ENCODE assay signal across 23 cellular contexts in the genomic region with DNA sequence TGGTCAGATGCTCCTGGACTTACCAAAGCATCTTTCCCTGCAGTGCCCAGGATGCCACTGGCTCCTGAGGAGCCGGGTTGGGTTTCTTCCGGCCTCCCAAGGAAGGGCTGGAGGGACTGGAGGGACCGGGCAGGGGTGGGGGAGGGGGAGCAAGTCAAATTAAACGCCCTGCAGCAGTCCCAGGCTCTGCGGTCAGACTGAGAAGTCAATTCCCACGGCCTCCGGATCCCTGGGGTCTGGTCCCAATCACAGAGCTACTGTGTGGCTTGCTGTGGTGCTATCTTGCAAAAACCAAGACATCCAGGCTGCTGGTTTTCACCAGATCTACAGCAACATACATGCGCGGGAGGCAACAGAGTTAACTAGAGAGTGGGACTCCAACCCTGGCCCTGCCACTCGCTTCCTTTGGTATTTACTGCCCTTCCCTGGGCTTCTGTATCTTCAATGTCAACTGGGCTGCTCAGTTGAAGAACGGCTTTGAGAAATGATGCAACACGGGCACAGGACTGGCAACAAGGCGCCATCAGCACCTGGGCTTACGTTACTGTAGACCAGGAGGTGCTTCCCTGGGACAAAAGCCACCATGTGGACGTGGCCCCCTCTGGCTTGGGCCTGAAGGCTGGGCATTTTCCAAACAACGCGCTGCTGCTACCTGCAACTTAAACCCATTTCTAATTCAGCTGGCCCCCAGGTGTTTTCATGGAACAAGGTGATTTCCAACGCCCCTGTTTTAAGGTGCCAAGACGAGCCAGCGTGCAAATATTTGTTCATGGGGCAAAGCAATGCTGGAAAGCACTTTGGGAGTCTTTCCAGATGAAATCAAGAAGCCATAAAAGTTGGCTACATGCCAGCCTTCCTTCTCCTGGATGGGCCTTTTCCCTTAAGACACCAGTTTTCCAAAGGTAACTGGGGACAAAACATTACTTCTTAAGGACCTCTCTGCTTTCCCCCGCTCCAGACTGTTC. TPM values are rescaled to one million over a fixed set of nuclear protein-coding genes. Genes with fewer than 3 reads are reported as not detected.
A peak's percentile ranks its signal among the peaks of the same experiment; 100 is the strongest.
DNase-seq lines count a peak whose midpoint lies in the region; ATAC-seq, FAIRE-seq and TF ChIP-seq lines count a peak whose summit lies in the region.
"Had no signal": no experiment of that assay in that cellular context is flagged by ENCODE, and none has a peak within 500 bp of the region (broad histone marks: within the 10 kb centered on the region; RNA-seq: fewer than 3 reads in every experiment).

No MANE protein-coding gene starts in this region.

- H3K9ac ChIP-seq in GM12878 (ENCODE audit: control insufficient read depth, insufficient read depth, low read length), result no peak overlapping the region

- peak overlapping the region; percentile 70 for H3K27ac Mint-ChIP-seq in activated naive CD4-positive, alpha-beta T cell treated with anti-CD3 and anti-CD28 coated beads, Interleukin-2, amount 50 U/mL, for 24 hours
- H3K27ac Mint-ChIP-seq in activated naive CD4-positive, alpha-beta T cell treated with anti-CD3 and anti-CD28 coated beads, Interleukin-2, amount 50 U/mL, for 72 hours, result no peak overlapping the region

- H3K27ac ChIP-seq in HEK293 (ENCODE audit: extremely low read depth, low read depth, low read length) (no peak overlapping the region), GM12878 (ENCODE audit: control insufficient read depth, insufficient read depth) (no peak overlapping the region), pancreas (no peak overlapping the region), spleen (no peak overlapping the region)
- H3K27ac ChIP-seq: neutrophil, SK-N-MC, upper lobe of left lung had no signal

- no peak overlapping the region for H3K4me2 ChIP-seq in GM12878 (ENCODE audit: control insufficient read depth, insufficient read depth)

- TF ChIP-seq CTCF in HEK293 (tag by site-specific recombination; IDR thresholded peaks at IDR 0.05) (no peak), GM12878 (IDR thresholded peaks at IDR 0.05 in 2 of 3, conservative IDR thresholded peaks at IDR 0.05 in 1 of 3; ENCODE audit: control insufficient read depth in 2 of 3, extremely low read depth in 1 of 3, insufficient read depth in 1 of 3, low read depth in 3 of 3, low read length in 3 of 3) (no peak), pancreas (IDR thresholded peaks at IDR 0.05) (no peak), spleen (IDR thresholded peaks at IDR 0.05 in 8 of 11, conservative IDR thresholded peaks at IDR 0.05 in 3 of 11) (no peak)

- H3K4me1 Mint-ChIP-seq in activated naive CD4-positive, alpha-beta T cell treated with anti-CD3 and anti-CD28 coated beads, Interleukin-2, amount 50 U/mL, for 24 hours, result peaks cover 30% of the 10 kb centered on the region

- 90% methylated on average over 21 of the region's 21 CpGs for WGBS in GM12878 (ENCODE audit: insufficient coverage, insufficient replicate concordance, low lambda C conversion rate, missing lambda C conversion rate)
- WGBS in pancreas, 2 donors, result 57 to 60% methylated on average over 21 of the region's 21 CpGs
- WGBS in spleen, 5 donors, result 91 to 95% (median 94%) methylated on average over 17 to 21 of the region's 21 CpGs

- no peaks in the 10 kb centered on the region for H3K9me3 Mint-ChIP-seq in activated naive CD4-positive, alpha-beta T cell treated with anti-CD3 and anti-CD28 coated beads, Interleukin-2, amount 50 U/mL, for 24 hours
- no peaks in the 10 kb centered on the region for H3K9me3 Mint-ChIP-seq in activated naive CD4-positive, alpha-beta T cell treated with anti-CD3 and anti-CD28 coated beads, Interleukin-2, amount 50 U/mL, for 72 hours

- no peak overlapping the region for H3K4me3 Mint-ChIP-seq in activated naive CD4-positive, alpha-beta T cell treated with anti-CD3 and anti-CD28 coated beads, Interleukin-2, amount 50 U/mL, for 24 hours

- RAD21 ChIA-PET in GM12878 (lab: Charles Lee; ENCODE audit: unreplicated experiment), result no interaction called here

- H3K4me1 ChIP-seq in HEK293 (ENCODE audit: control insufficient read depth, insufficient read depth, low read length), result no peaks in the 10 kb centered on the region
- H3K4me1 ChIP-seq in GM12878 (ENCODE audit: control insufficient read depth, insufficient read depth, low read length), result peaks cover 10% of the 10 kb centered on the region
- H3K4me1 ChIP-seq in pancreas, result peaks cover 0 to 6% (median 3%) of the 10 kb centered on the region in 3 donors
- H3K4me1 ChIP-seq in spleen, result peaks cover 11 to 58% (median 34%) of the 10 kb centered on the region in 6 donors
- H3K4me1 ChIP-seq: HAP-1 had no signal

- no peak for TF ChIP-seq RAD21 in GM12878 (IDR thresholded peaks at IDR 0.05; ENCODE audit: insufficient read depth, low read depth, low read length)

- FAIRE-seq in GM12878 (lab: Jason Lieb, UNC), result no peak
- FAIRE-seq in pancreas (lab: Jason Lieb, UNC), result no peak
- FAIRE-seq: endothelial cell of umbilical vein had no signal

- H3K36me3 ChIP-seq in HEK293 (ENCODE audit: control insufficient read depth in 2 of 2, insufficient read depth in 1 of 2, low read length in 2 of 2) (peaks cover 50 to 94% of the 10 kb centered on the region in 2 experiments), GM12878 (ENCODE audit: control insufficient read depth in 2 of 2, insufficient read depth in 2 of 2, low read length in 1 of 2) (peaks cover 32 to 58% of the 10 kb centered on the region in 2 experiments), pancreas (peaks cover 0 to 22% (median 5%) of the 10 kb centered on the region in 3 donors), spleen (peaks cover 6 to 90% (median 64%) of the 10 kb centered on the region in 6 donors)

- H3K27me3 Mint-ChIP-seq in activated naive CD4-positive, alpha-beta T cell treated with anti-CD3 and anti-CD28 coated beads, Interleukin-2, amount 50 U/mL, for 24 hours, result no peaks in the 10 kb centered on the region

- in situ Hi-C loops in GM12878 (cut with MboI) (no loop called here), G401 (cut with HindIII; ENCODE audit: low sequenced_read_pairs) (no loop called here)

- H3K36me3 Mint-ChIP-seq in activated naive CD4-positive, alpha-beta T cell treated with anti-CD3 and anti-CD28 coated beads, Interleukin-2, amount 50 U/mL, for 24 hours, result peaks cover 11% of the 10 kb centered on the region
- H3K36me3 Mint-ChIP-seq in activated naive CD4-positive, alpha-beta T cell treated with anti-CD3 and anti-CD28 coated beads, Interleukin-2, amount 50 U/mL, for 72 hours, result peaks cover 27 to 32% of the 10 kb centered on the region in 2 donors

- CTCF ChIA-PET in HEK293 (lab: Yijun Ruan, JAX) (interaction anchor here (0.8 to 2.8 kb wide), 4 partner anchors 7 to 191 kb away, joined by 3 to 7 read pairs (median 4); no protein-coding TSS in a partner anchor), GM12878 (lab: Yijun Ruan, JAX) (interaction anchor here (1.3 kb wide), 1 partner anchor 12 kb away, joined by 3 read pairs; the partner anchor contains the start of gene RCC2)

- DNase-seq in activated naive CD4-positive, alpha-beta T cell treated with anti-CD3 and anti-CD28 coated beads, Interleukin-2, amount 50 U/mL, for 72 hours (ENCODE audit: low spot score in 2 of 2), result no peak
- DNase-seq in GM12878 (ENCODE audit: low read depth, low spot score) (no peak), pancreas (peak in 3 of 6 donors; percentile 25 to 58 (median 27)), spleen (no peak), G401 (ENCODE audit: low spot score) (no peak)
- DNase-seq: activated CD4-positive, alpha-beta T cell treated with anti-CD3 and anti-CD28 coated beads for 1 hour; activated CD8-positive, alpha-beta memory T cell treated with anti-CD3 and anti-CD28 coated beads, Interleukin-2, amount 50 U/mL, for 4 hours; COR-L47; cortex of kidney; foreskin fibroblast; NCI-H1105; NCI-H2081 treated with DMSO at 0.1 percent for 48 hours; NCI-H526 treated with DMSO at 0.1 percent for 48 hours; stimulated activated naive CD4-positive, alpha-beta T cell treated with Interleukin-2 at 50 U/mL for 16 hours; T-helper 9 cell; upper lobe of left lung had no signal

- H3K4me3 ChIP-seq in HEK293 (ENCODE audit: low read depth, low read length) (no peak overlapping the region), GM12878 (no peak overlapping the region), pancreas (no peak overlapping the region), spleen (no peak overlapping the region)
- H3K4me3 ChIP-seq: HAP-1, SK-N-MC, upper lobe of left lung had no signal

- H2AFZ ChIP-seq in GM12878 (ENCODE audit: control insufficient read depth, low read depth, low read length), result no peak overlapping the region

- peaks cover 7% of the 10 kb centered on the region; the same call in 1 of the 2 replicates for H4K20me1 ChIP-seq in GM12878 (ENCODE audit: control insufficient read depth, insufficient read depth)

- TF ChIP-seq POLR2A in GM12878 (IDR thresholded peaks at IDR 0.05; ENCODE audit: low read depth, low read length) (no peak), spleen (IDR thresholded peaks at IDR 0.05) (no peak)

- no peak for ATAC-seq in activated naive CD4-positive, alpha-beta T cell treated with anti-CD3 and anti-CD28 coated beads, Interleukin-2, amount 50 U/mL, for 72 hours
- ATAC-seq in GM12878 (no peak), pancreas (peak; percentile 53 to 73 (median 58)), HG02798 (IDR thresholded peaks at IDR 0.05; ENCODE audit: poor library complexity, unreplicated experiment) (no peak)

- H3K9me3 ChIP-seq in HEK293 (ENCODE audit: control insufficient read depth, insufficient read depth, low read depth, low read length), result no peaks in the 10 kb centered on the region
- H3K9me3 ChIP-seq in GM12878 (replicated peaks; ENCODE audit: control insufficient read depth, insufficient read depth, low read length), result no peaks in the 10 kb centered on the region
- H3K9me3 ChIP-seq in pancreas, result no peaks in the 10 kb centered on the region
- H3K9me3 ChIP-seq in spleen, result no peaks in the 10 kb centered on the region
- H3K9me3 ChIP-seq: HAP-1, neutrophil, upper lobe of left lung had no signal

- peaks cover 35% of the 10 kb centered on the region for H3K79me2 ChIP-seq in GM12878 (ENCODE audit: control insufficient read depth, insufficient read depth, low read length)

- no peak for TF ChIP-seq EP300 in GM12878 (IDR thresholded peaks at IDR 0.05; ENCODE audit: borderline replicate concordance in 1 of 2, control insufficient read depth in 1 of 2, low read depth in 2 of 2, low read length in 2 of 2)

- H3K27me3 ChIP-seq in GM12878 (replicated peaks in 1 of 2; ENCODE audit: control insufficient read depth in 2 of 2, insufficient read depth in 2 of 2, low read length in 1 of 2) (no peaks in the 10 kb centered on the region), pancreas (no peaks in the 10 kb centered on the region), spleen (replicated peaks in 1 of 7) (no peaks in the 10 kb centered on the region)
- H3K27me3 ChIP-seq: neutrophil, upper lobe of left lung had no signal

- SMC1A ChIA-PET in GM12878 (lab: Charles Lee; ENCODE audit: uncharacterized antibody, unreplicated experiment), result no interaction called here

- intact Hi-C loops in GM12878 (cut with micrococcal nuclease; ENCODE audit: unreplicated experiment), result no loop called here
- intact Hi-C loops in pancreas (cut with DNase I), result no loop called here
- intact Hi-C loops in spleen (cut with DNase I; ENCODE audit: low total_unique reads), result loop anchor here (10.0 kb wide), 1 partner anchor 47 kb away; no protein-coding TSS in a partner anchor

- TSS peak; percentile 13 for BruUV-seq in GM12878 (replicated peaks; lab: Mats Ljungman, UMichigan)

- POLR2A ChIA-PET in HEK293 (lab: Yijun Ruan, JAX) (no interaction called here), GM12878 (lab: Charles Lee) (no interaction called here)

RNA-seq across cellular contexts. Expression of gene RCC2, which starts 11.5 kb away (rescaled TPM):
- total RNA-seq in activated naive CD4-positive, alpha-beta T cell treated with anti-CD3 and anti-CD28 coated beads, Interleukin-2, amount 50 U/mL, for 72 hours, result 100 to 1,000 TPM; 113 to 132 TPM
- total RNA-seq in GM12878 (2013; cell fraction: nucleolus; rRNA removed), result 45.7 and 57.1 TPM in 2 replicates
- total RNA-seq in GM12878 (2014; rRNA removed) (62.9 and 77.6 TPM in 2 replicates), GM12878 (2014; rRNA removed; fragmentation: Illumina TruSeq; extraction: Trizol) (85.1 and 93.4 TPM in 2 replicates), GM12878 (2021) (176 TPM in 2 replicates), pancreas (10 to 100 TPM; 11.5 to 45.4 (median 18.8) TPM), spleen (10 to 100 TPM; 54.2 to 69.1 (median 62.2) TPM)
- polyA plus RNA-seq in GM12878 (2011; ENCODE audit: low read depth), result 27.0 TPM
- polyA plus RNA-seq in GM12878 (2011; rRNA removed) (34.4 and 60.5 TPM in 2 replicates), GM12878 (2014; fragmentation: Illumina TruSeq; extraction: Trizol) (88.3 and 128 TPM in 2 replicates), GM12878 (2014; fragmentation: Nextera tagmentation; extraction: Ambion mirVana) (100 to 1,000 TPM in 1 of 2 experiments, 10 to 100 TPM in 1; 38.3 to 124 TPM), GM12878 (2014; rRNA removed) (99.6 and 118 TPM in 2 replicates), GM12878 (2016; fragmentation: Nextera tagmentation; extraction: Ambion mirVana) (10 to 100 TPM; 10.7 to 32.2 TPM), pancreas (10 to 100 TPM; 17.5 to 19.7 TPM), spleen (10 to 100 TPM; 46.2 to 52.5 (median 51.9) TPM)
- 91.5 and 94.4 TPM in 2 replicates for polyA plus RNA-seq in GM12878 (2011; cell fraction: cytosol; rRNA removed)
- 108 and 135 TPM in 2 replicates for polyA plus RNA-seq in GM12878 (2011; cell fraction: nucleus; rRNA removed)
- 56.0 and 64.4 TPM in 2 replicates for polyA plus RNA-seq in GM12878 (2012)
- 65.9 and 81.3 TPM in 2 replicates for polyA minus RNA-seq in GM12878 (2011; rRNA and poly(A)+ RNA removed)
- 63.7 and 66.3 TPM in 2 replicates for polyA minus RNA-seq in GM12878 (2011; cell fraction: cytosol; rRNA and poly(A)+ RNA removed)
- polyA minus RNA-seq in GM12878 (2011; cell fraction: nucleus; rRNA and poly(A)+ RNA removed), result 17.0 and 35.5 TPM in 2 replicates
- total RNA-seq in G401 (2014; rRNA removed; shearing (Covaris generic)), result 120 and 129 TPM in 2 replicates

RNA-seq across cellular contexts. Expression of gene PADI6, which starts 56.0 kb away (rescaled TPM):
- total RNA-seq in activated naive CD4-positive, alpha-beta T cell treated with anti-CD3 and anti-CD28 coated beads, Interleukin-2, amount 50 U/mL, for 72 hours, result not detected
- not detected in 2 replicates for total RNA-seq in GM12878 (2013; cell fraction: nucleolus; rRNA removed)
- total RNA-seq in GM12878 (2014; rRNA removed) (not detected in 2 replicates), GM12878 (2014; rRNA removed; fragmentation: Illumina TruSeq; extraction: Trizol) (not detected in 2 replicates), GM12878 (2021) (not detected in 2 replicates), pancreas (not detected), spleen (under 1 TPM in 1 of 7 donors, not detected in 6; 0.14 TPM)
- not detected for polyA plus RNA-seq in GM12878 (2011; ENCODE audit: low read depth)
- polyA plus RNA-seq in GM12878 (2011; rRNA removed) (not detected in 2 replicates), GM12878 (2014; fragmentation: Illumina TruSeq; extraction: Trizol) (not detected in 2 replicates), GM12878 (2014; fragmentation: Nextera tagmentation; extraction: Ambion mirVana) (not detected), GM12878 (2014; rRNA removed) (not detected in 2 replicates), GM12878 (2016; fragmentation: Nextera tagmentation; extraction: Ambion mirVana) (not detected), pancreas (not detected), spleen (not detected)
- not detected in 2 replicates for polyA plus RNA-seq in GM12878 (2011; cell fraction: cytosol; rRNA removed)
- polyA plus RNA-seq in GM12878 (2011; cell fraction: nucleus; rRNA removed), result not detected in 2 replicates
- polyA plus RNA-seq in GM12878 (2012), result not detected in 2 replicates
- not detected in 2 replicates for polyA minus RNA-seq in GM12878 (2011; rRNA and poly(A)+ RNA removed)
- not detected in 2 replicates for polyA minus RNA-seq in GM12878 (2011; cell fraction: cytosol; rRNA and poly(A)+ RNA removed)
- polyA minus RNA-seq in GM12878 (2011; cell fraction: nucleus; rRNA and poly(A)+ RNA removed), result not detected in 2 replicates
- total RNA-seq in G401 (2014; rRNA removed; shearing (Covaris generic)), result not detected in 2 replicates
- total RNA-seq: endothelial cell of umbilical vein, upper lobe of left lung had no signal
- polyA plus RNA-seq: endothelial cell of umbilical vein had no signal

Comparison
In these comparisons a context has a peak if more than half of its experiments do, and no peak if none do; other contexts are left out.
1. ATAC-seq: peak in pancreas (4 of 4); none in activated naive CD4-positive, alpha-beta T cell treated with anti-CD3 and anti-CD28 coated beads, Interleukin-2, amount 50 U/mL, for 72 hours (0 of 2), GM12878 (single experiment) and HG02798 (single experiment).